Comparison of ENCODE assay signal across 1 cellular context in genomic region chr6:110039364-110039995, GRCh38.
TF ChIP-seq lines count a peak whose summit lies in the region.

No MANE protein-coding gene starts in this region.

TF ChIP-seq in HepG2, 621 proteins besides CTCF, POLR2A, EP300 and RAD21 (continued from another document and continues in another):
- TF ChIP-seq ZFP91 (CRISPR knock-in tag; IDR thresholded peaks at IDR 0.05; ENCODE audit: borderline replicate concordance) (no peak), HOXA3 (CRISPR knock-in tag; IDR thresholded peaks at IDR 0.05) (no peak), ZNF10 (CRISPR knock-in tag; IDR thresholded peaks at IDR 0.05; ENCODE audit: borderline replicate concordance, low read depth) (no peak), ZNF275 (CRISPR knock-in tag; IDR thresholded peaks at IDR 0.05; ENCODE audit: borderline replicate concordance) (no peak), RARG (CRISPR knock-in tag; IDR thresholded peaks at IDR 0.05; ENCODE audit: low read depth) (no peak), ATM (IDR thresholded peaks at IDR 0.05; ENCODE audit: borderline replicate concordance) (no peak), HNF4A (CRISPR knock-in tag; IDR thresholded peaks at IDR 0.05) (peak; percentile 49; the same call in 1 of the 2 replicates), PRDM10 (CRISPR knock-in tag; IDR thresholded peaks at IDR 0.05; ENCODE audit: low read depth) (no peak), ZNF782 (CRISPR knock-in tag; IDR thresholded peaks at IDR 0.05; ENCODE audit: borderline replicate concordance) (no peak), SRSF1 (optimal IDR thresholded peaks at IDR 0.05; ENCODE audit: low read depth, low read length) (no peak), TFDP1 (CRISPR knock-in tag; IDR thresholded peaks at IDR 0.05; ENCODE audit: borderline replicate concordance) (no peak), MTERF4 (CRISPR knock-in tag; IDR thresholded peaks at IDR 0.05) (no peak), ZNF557 (CRISPR knock-in tag; IDR thresholded peaks at IDR 0.05) (no peak), BCL6 (CRISPR knock-in tag; IDR thresholded peaks at IDR 0.05) (no peak), NR0B2 (CRISPR knock-in tag; IDR thresholded peaks at IDR 0.05) (no peak), ZHX1 (CRISPR knock-in tag; IDR thresholded peaks at IDR 0.05; ENCODE audit: low read depth) (no peak), MLX (CRISPR knock-in tag; IDR thresholded peaks at IDR 0.05) (no peak), TERF1 (CRISPR knock-in tag; IDR thresholded peaks at IDR 0.05) (no peak), ZNF432 (CRISPR knock-in tag; IDR thresholded peaks at IDR 0.05; ENCODE audit: borderline replicate concordance) (no peak), ELF3 (CRISPR knock-in tag; IDR thresholded peaks at IDR 0.05) (peak; percentile 69), GLMP (CRISPR knock-in tag; IDR thresholded peaks at IDR 0.05; ENCODE audit: borderline replicate concordance) (no peak), ZNF639 (CRISPR knock-in tag; conservative IDR thresholded peaks at IDR 0.05) (no peak), ZNF276 (CRISPR knock-in tag; IDR thresholded peaks at IDR 0.05; ENCODE audit: low read depth) (no peak), ZNF646 (CRISPR knock-in tag; IDR thresholded peaks at IDR 0.05) (peak; percentile 98), MTA3 (CRISPR knock-in tag; IDR thresholded peaks at IDR 0.05) (no peak)
